Comparison of ENCODE assay signal across 21 cellular contexts in genomic region chr15:62803856-62804400, GRCh38.
"Had no signal": no experiment of that assay in that cellular context is flagged by ENCODE, and none has a peak within 500 bp of the region (broad histone marks: within the 10 kb centered on the region; RNA-seq: fewer than 3 reads in every experiment).

No MANE protein-coding gene starts in this region.

- DNase-seq: IMR-90, Karpas-422, KG1, MG63, NCI-H1092 treated with DMSO at 0.1 percent for 48 hours, NCI-H1417 treated with DMSO at 0.1 percent for 48 hours, NCI-H146, NCI-H1694 treated with DMSO at 0.1 percent for 48 hours, NCI-H1930, NCI-H2081, NCI-H2107, NCI-H2171 treated with DMSO at 0.1 percent for 48 hours, NCI-H345, NCI-H446 treated with DMSO at 0.1 percent for 48 hours, NCI-H510A treated with DMSO at 0.1 percent for 48 hours, NCI-H526, Right ventricle myocardium superior, RPMI8226, SK-N-SH had no signal

- H3K4me2 ChIP-seq: SK-N-SH had no signal

- ATAC-seq: HepG2 had no signal

- H3K9me3 ChIP-seq: MG63, SK-N-SH had no signal

- FAIRE-seq: HepG2, RCC 7860 had no signal

- H3K9ac ChIP-seq: SK-N-SH had no signal

- H3K27me3 ChIP-seq: MG63 had no signal

- H3K4me3 ChIP-seq: MG63 had no signal
